ENCODE assay signal across 9 cellular contexts in the genomic region with DNA sequence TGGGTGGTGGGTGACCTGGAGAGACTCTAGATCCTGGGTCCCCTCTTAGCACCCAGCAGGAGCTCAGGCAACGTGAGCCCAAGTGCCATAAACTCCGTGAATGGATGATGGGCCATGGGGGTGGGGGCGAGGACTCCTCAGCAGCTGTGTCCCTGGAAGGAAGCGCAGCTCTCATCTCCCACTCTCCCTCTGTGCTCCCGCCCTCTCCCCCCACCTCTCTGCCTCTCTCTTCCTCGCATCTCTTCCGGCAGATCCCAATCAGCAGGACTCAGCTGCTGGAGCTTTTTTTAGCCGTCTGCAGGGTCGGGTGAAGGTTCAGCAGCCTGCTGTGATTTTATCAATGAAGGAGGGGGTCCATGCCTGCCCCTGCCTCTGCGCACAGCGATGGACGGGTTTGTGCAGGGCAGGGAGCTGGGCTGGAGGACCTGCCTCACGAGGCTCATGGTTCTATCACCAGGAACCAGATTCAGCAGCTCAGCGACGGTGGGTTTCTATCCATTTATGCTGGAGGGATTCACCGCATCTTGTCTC. TPM values are rescaled to one million over a fixed set of nuclear protein-coding genes. Genes with fewer than 3 reads are reported as not detected.
DNase-seq lines count a peak whose midpoint lies in the region; ATAC-seq, FAIRE-seq and TF ChIP-seq lines count a peak whose summit lies in the region.
"Had no signal": no experiment of that assay in that cellular context is flagged by ENCODE, and none has a peak within 500 bp of the region (broad histone marks: within the 10 kb centered on the region; RNA-seq: fewer than 3 reads in every experiment).

No MANE protein-coding gene starts in this region.

- H3K4me3 ChIP-seq in ACC112 (ENCODE audit: low read depth, low read length): peak overlapping the region; percentile 22; the same call in 1 of the 2 replicates
- H3K4me3 ChIP-seq in Loucy (ENCODE audit: low read length, poor library complexity, severe bottlenecking): no peak overlapping the region
- H3K4me3 ChIP-seq in muscle layer of duodenum (ENCODE audit: low read depth in 1 of 2, low read length in 2 of 2): peak overlapping the region in 1 of 2 donors; percentile 8
- no peak overlapping the region for H3K4me3 ChIP-seq in small intestine (ENCODE audit: low read depth in 1 of 2, low read length in 2 of 2)
- H3K4me3 ChIP-seq: body of pancreas had no signal

- no peaks in the 10 kb centered on the region for H3K36me3 Mint-ChIP-seq in brain

- peak overlapping the region in 2 of 5 experiments; percentile 20 to 42 for H3K4me3 Mint-ChIP-seq in brain

- H3K79me2 ChIP-seq in ACC112 (ENCODE audit: control insufficient read depth, insufficient read depth, low read length, unreplicated experiment): peaks cover 37% of the 10 kb centered on the region
- peaks cover 24% of the 10 kb centered on the region for H3K79me2 ChIP-seq in Loucy (ENCODE audit: insufficient read depth, low read length)

- H3K27me3 ChIP-seq in ACC112 (ENCODE audit: insufficient read depth, low read length) (no peaks in the 10 kb centered on the region), Loucy (ENCODE audit: insufficient read depth, low read length, poor library complexity, severe bottlenecking) (no peaks in the 10 kb centered on the region), muscle layer of duodenum (ENCODE audit: low read depth, low read length) (no peaks in the 10 kb centered on the region), small intestine (ENCODE audit: control insufficient read depth in 2 of 2, insufficient read depth in 2 of 2, low read length in 2 of 2) (no peaks in the 10 kb centered on the region)
- H3K27me3 ChIP-seq: body of pancreas had no signal

- peaks cover 7% of the 10 kb centered on the region; the same call in 1 of the 2 replicates for H3F3A ChIP-seq in Loucy (ENCODE audit: low read depth)

- TF ChIP-seq CTCF in Loucy (conservative IDR thresholded peaks at IDR 0.05; ENCODE audit: low read length) (no peak), brain (conservative IDR thresholded peaks at IDR 0.05) (no peak), GM20000 (IDR thresholded peaks at IDR 0.05; ENCODE audit: extremely low read depth, missing control alignments) (no peak)

- H3K27ac Mint-ChIP-seq in brain: peak overlapping the region; percentile 6 to 94 (median 91)

- no peaks in the 10 kb centered on the region for H4K20me1 ChIP-seq in Loucy (ENCODE audit: insufficient read depth, low read length, poor library complexity, severe bottlenecking)

- no peaks in the 10 kb centered on the region for H3K9me2 ChIP-seq in Loucy (replicated peaks; ENCODE audit: low read depth, low read length)

- 44 to 76% (median 68%) methylated on average over 16 of the region's 16 CpGs for WGBS in small intestine, 3 donors

- H2AFZ ChIP-seq in ACC112 (ENCODE audit: low read length, unreplicated experiment): no peak overlapping the region
- H2AFZ ChIP-seq in Loucy (ENCODE audit: low read length): no peak overlapping the region

- H3K9me3 ChIP-seq in Loucy (ENCODE audit: insufficient read depth, low read depth, low read length) (no peaks in the 10 kb centered on the region), muscle layer of duodenum (ENCODE audit: control insufficient read depth in 1 of 2, low read length in 2 of 2) (no peaks in the 10 kb centered on the region), small intestine (ENCODE audit: control insufficient read depth, low read depth) (no peaks in the 10 kb centered on the region)
- H3K9me3 ChIP-seq: body of pancreas had no signal

- peaks cover 7% of the 10 kb centered on the region; the same call in 1 of the 2 replicates for H3K36me3 ChIP-seq in ACC112 (ENCODE audit: insufficient read depth, low read length)
- peaks cover 12% of the 10 kb centered on the region; the same call in 1 of the 2 replicates for H3K36me3 ChIP-seq in Loucy (ENCODE audit: insufficient read depth, low read length)
- H3K36me3 ChIP-seq in muscle layer of duodenum (ENCODE audit: control insufficient read depth in 1 of 2, insufficient read depth in 2 of 2, low read length in 2 of 2): no peaks in the 10 kb centered on the region
- H3K36me3 ChIP-seq in small intestine (ENCODE audit: control insufficient read depth in 2 of 2, insufficient read depth in 2 of 2, low read length in 2 of 2): no peaks in the 10 kb centered on the region

- peaks cover 84% of the 10 kb centered on the region for H3K4me1 Mint-ChIP-seq in brain

- no peak for FAIRE-seq in small intestine (lab: Jason Lieb, UNC)

- H3K27ac ChIP-seq in ACC112 (ENCODE audit: low read depth, low read length) (peak overlapping the region; percentile 100), muscle layer of duodenum (ENCODE audit: low read length) (peak overlapping the region; percentile 50), small intestine (ENCODE audit: low read depth in 1 of 2, low read length in 1 of 2) (peak overlapping the region in 1 of 2 donors; percentile 82)

- H3K9me3 Mint-ChIP-seq in brain: no peaks in the 10 kb centered on the region

- DNase-seq in GM20000 (ENCODE audit: low spot score): no peak
- DNase-seq in small intestine: no peak
- DNase-seq in NCI-H345 treated with DMSO at 0.1 percent for 48 hours (lab: John Stamatoyannopoulos, UW; ENCODE audit: unreplicated experiment): no peak

- no peak for ATAC-seq in HG03095 (IDR thresholded peaks at IDR 0.05; ENCODE audit: unreplicated experiment)
- ATAC-seq: body of pancreas had no signal

- H3K27me3 Mint-ChIP-seq in brain: peaks cover 13% of the 10 kb centered on the region

- H3K4me2 ChIP-seq in Loucy (ENCODE audit: low read depth, low read length, poor library complexity, severe bottlenecking): peak overlapping the region; percentile 38

- H3K9ac ChIP-seq in Loucy (ENCODE audit: low read depth, low read length, poor library complexity, severe bottlenecking): no peak overlapping the region

- H3K4me1 ChIP-seq in ACC112 (ENCODE audit: control insufficient read depth, insufficient read depth, low read length, unreplicated experiment): peaks cover 86% of the 10 kb centered on the region
- peaks cover 67% of the 10 kb centered on the region for H3K4me1 ChIP-seq in Loucy (ENCODE audit: insufficient read depth, low read length, poor library complexity, severe bottlenecking)
- H3K4me1 ChIP-seq in muscle layer of duodenum (ENCODE audit: control insufficient read depth in 1 of 2, insufficient read depth in 2 of 2, low read length in 2 of 2): peaks cover 22 to 46% of the 10 kb centered on the region in 2 donors
- H3K4me1 ChIP-seq in small intestine (ENCODE audit: control insufficient read depth in 2 of 2, insufficient read depth in 1 of 2, low read depth in 1 of 2, low read length in 1 of 2): peaks cover 0 to 10% of the 10 kb centered on the region in 2 donors

RNA-seq across cellular contexts. Expression of a gene that starts 8.3 kb away (rescaled TPM):
- polyA plus RNA-seq in brain (ENCODE audit: insufficient read depth, low read depth, low replicate concordance): not detected
- 1 to 10 TPM in 1 of 3 donors, not detected in 2; 1.7 TPM for polyA plus RNA-seq in small intestine

RNA-seq across cellular contexts. Expression of a gene that starts 55.5 kb away (rescaled TPM):
- not detected for polyA plus RNA-seq in brain (ENCODE audit: insufficient read depth, low read depth, low replicate concordance)
- 1 to 10 TPM in 1 of 3 donors, not detected in 2; 3.0 TPM for polyA plus RNA-seq in small intestine
